ENCODE assay signal across 1 cellular context in the genomic region with DNA sequence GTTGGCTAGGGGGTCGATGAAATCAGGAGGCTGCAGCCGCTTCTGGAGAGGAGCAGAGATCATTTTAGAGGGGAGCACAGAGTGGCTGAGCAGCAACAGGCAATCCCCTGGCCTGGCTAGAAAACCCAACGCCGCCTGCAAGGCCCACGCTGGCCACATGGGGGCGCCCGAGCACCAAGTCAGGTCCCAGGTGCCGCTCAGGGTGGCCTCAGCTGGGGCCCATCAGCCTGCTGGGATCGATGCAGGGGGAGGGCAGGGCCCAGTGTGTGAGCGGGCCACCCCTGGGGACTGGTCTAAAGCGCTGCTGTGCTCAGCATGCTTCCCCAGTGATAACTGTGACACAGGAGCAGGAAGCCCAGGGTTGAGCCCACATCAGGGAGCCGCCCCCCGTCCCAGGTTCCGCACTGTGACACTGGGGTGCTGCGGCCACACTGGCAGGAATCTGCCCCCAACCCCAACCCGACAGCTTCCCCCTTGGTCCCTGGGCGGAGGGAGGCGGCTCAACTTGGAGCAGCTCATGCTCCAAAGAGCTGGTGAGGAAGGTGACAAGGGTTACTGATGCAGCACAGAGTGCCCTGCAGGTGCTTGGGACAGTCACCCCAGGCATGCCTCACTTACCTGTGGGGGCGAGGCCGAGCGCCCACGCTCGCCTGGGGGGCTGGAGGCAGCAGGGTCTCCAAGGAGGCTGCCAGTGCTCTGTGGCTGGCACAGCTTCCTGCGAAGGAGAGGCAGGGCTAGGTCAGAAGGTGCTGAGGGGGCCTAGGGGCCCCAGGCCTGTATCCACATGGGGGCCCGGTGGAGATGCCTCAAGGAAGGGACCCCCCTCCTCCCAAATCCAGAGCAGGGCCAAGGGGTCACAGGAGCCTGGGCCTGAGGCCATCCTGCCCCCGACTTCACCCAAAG.
TF ChIP-seq lines count a peak whose summit lies in the region.

No MANE protein-coding gene starts in this region.

TF ChIP-seq in IMR-90, 13 proteins besides CTCF, POLR2A, EP300 and RAD21:
- TF ChIP-seq SMC3 (IDR thresholded peaks at IDR 0.05; ENCODE audit: low read depth, low read length) (peak; percentile 82), CEBPB (IDR thresholded peaks at IDR 0.05; ENCODE audit: low read depth, low read length) (no peak), RCOR1 (IDR thresholded peaks at IDR 0.05; ENCODE audit: insufficient replicate concordance, low read length) (no peak), MAFK (IDR thresholded peaks at IDR 0.05; ENCODE audit: low read depth, low read length) (no peak), MAZ (IDR thresholded peaks at IDR 0.05; ENCODE audit: borderline replicate concordance, low read depth, low read length) (peak; percentile 49; the same call in 1 of the 2 replicates), MXI1 (IDR thresholded peaks at IDR 0.05; ENCODE audit: borderline replicate concordance, low read depth, low read length) (no peak), FOS (IDR thresholded peaks at IDR 0.05; ENCODE audit: low read depth, low read length) (no peak), ELK1 (IDR thresholded peaks at IDR 0.05; ENCODE audit: borderline replicate concordance, low read depth, low read length) (no peak), RFX5 (IDR thresholded peaks at IDR 0.05; ENCODE audit: low read depth, low read length) (no peak)
- TF ChIP-seq, protein P1, sequence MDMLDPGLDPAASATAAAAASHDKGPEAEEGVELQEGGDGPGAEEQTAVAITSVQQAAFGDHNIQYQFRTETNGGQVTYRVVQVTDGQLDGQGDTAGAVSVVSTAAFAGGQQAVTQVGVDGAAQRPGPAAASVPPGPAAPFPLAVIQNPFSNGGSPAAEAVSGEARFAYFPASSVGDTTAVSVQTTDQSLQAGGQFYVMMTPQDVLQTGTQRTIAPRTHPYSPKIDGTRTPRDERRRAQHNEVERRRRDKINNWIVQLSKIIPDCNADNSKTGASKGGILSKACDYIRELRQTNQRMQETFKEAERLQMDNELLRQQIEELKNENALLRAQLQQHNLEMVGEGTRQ (IDR thresholded peaks at IDR 0.05; ENCODE audit: low read depth, low read length) = no peak
